16 cellular contexts compared by ENCODE assay signal in genomic region chr20:22795455-22795854, GRCh38.
DNase-seq lines count a peak whose midpoint lies in the region; ATAC-seq and TF ChIP-seq lines count a peak whose summit lies in the region.
"Had no signal": no experiment of that assay in that cellular context is flagged by ENCODE, and none has a peak within 500 bp of the region (broad histone marks: within the 10 kb centered on the region; RNA-seq: fewer than 3 reads in every experiment).

No MANE protein-coding gene starts in this region.

- H3K14ac ChIP-seq in trophoblast cell (ENCODE audit: low read length), result peak overlapping the region; percentile 54

- peak overlapping the region; percentile 78 for H4K91ac ChIP-seq in trophoblast cell (ENCODE audit: low read depth, low read length)

- H3K9me3 Mint-ChIP-seq in endothelial cell (ENCODE audit: unreplicated experiment), result no peaks in the 10 kb centered on the region
- H3K9me3 Mint-ChIP-seq: activated CD8-positive, alpha-beta T cell treated with anti-CD3 and anti-CD28 coated beads for 36 hours had no signal

- H3K36me3 Mint-ChIP-seq in endothelial cell (ENCODE audit: low read depth, unreplicated experiment), result no peaks in the 10 kb centered on the region
- H3K36me3 Mint-ChIP-seq: stimulated activated memory B cell treated with anti-CD40 and anti-IgM and Interleukin-4, amounts not matched to agents 10 μg/mL and 1 μg/mL and 100 μg/mL, for 72 hours had no signal

- peaks cover 8% of the 10 kb centered on the region for H3K79me1 ChIP-seq in trophoblast cell (ENCODE audit: low read length)

- H2AFZ ChIP-seq in fibroblast of lung (ENCODE audit: low read length), result peak overlapping the region; percentile 22
- no peak overlapping the region for H2AFZ ChIP-seq in trophoblast cell (ENCODE audit: insufficient read depth, low read length, poor library complexity)

- no peak for DNase-seq in left ventricle myocardium inferior
- no peak for DNase-seq in cardiac septum (ENCODE audit: low spot score)
- no peak for DNase-seq in fibroblast of lung (ENCODE audit: low read depth in 2 of 2)
- DNase-seq in trophoblast cell, result no peak
- DNase-seq in GDM1 (lab: John Stamatoyannopoulos, UW), result no peak
- DNase-seq in HPDE6-E6E7 (ENCODE audit: extremely low spot score), result no peak
- no peak for DNase-seq in endothelial cell (ENCODE audit: low spot score)
- DNase-seq: activated CD8-positive, alpha-beta T cell treated with anti-CD3 and anti-CD28 coated beads for 36 hours; Kasumi-1; NCI-H146; NCI-H524 treated with DMSO at 0.1 percent for 48 hours; stimulated activated CD4-positive, alpha-beta T cell treated with anti-CD3 and anti-CD28 coated beads, Interleukin-4, amount 100 ng/mL, for 4 hours had no signal

- no peaks in the 10 kb centered on the region for H3K79me2 ChIP-seq in fibroblast of lung (ENCODE audit: control insufficient read depth, insufficient read depth, low read length)
- no peaks in the 10 kb centered on the region for H3K79me2 ChIP-seq in trophoblast cell (ENCODE audit: control insufficient read depth, insufficient read depth, low read length, poor library complexity)

- no peak overlapping the region for H3K4me3 Mint-ChIP-seq in endothelial cell (ENCODE audit: unreplicated experiment)
- H3K4me3 Mint-ChIP-seq: activated CD8-positive, alpha-beta T cell treated with anti-CD3 and anti-CD28 coated beads for 36 hours; stimulated activated memory B cell treated with anti-CD40 and anti-IgM and Interleukin-4, amounts not matched to agents 10 μg/mL and 1 μg/mL and 100 μg/mL, for 72 hours had no signal

- H3K9me3 ChIP-seq in left ventricle myocardium inferior (replicated peaks), result no peaks in the 10 kb centered on the region
- no peaks in the 10 kb centered on the region for H3K9me3 ChIP-seq in fibroblast of lung (ENCODE audit: control insufficient read depth, insufficient read depth, low read depth, low read length)
- H3K9me3 ChIP-seq in trophoblast cell (ENCODE audit: insufficient read depth, low read depth, low read length), result no peaks in the 10 kb centered on the region
- H3K9me3 ChIP-seq: HAP-1 had no signal

- H2AK5ac ChIP-seq in trophoblast cell (ENCODE audit: low read length), result peak overlapping the region; percentile 4

- ATAC-seq in GM18502 (IDR thresholded peaks at IDR 0.05; ENCODE audit: poor library complexity, unreplicated experiment), result no peak
- ATAC-seq: activated CD8-positive, alpha-beta T cell treated with anti-CD3 and anti-CD28 coated beads for 36 hours; stimulated activated memory B cell treated with anti-CD40 and anti-IgM and Interleukin-4, amounts not matched to agents 10 μg/mL and 1 μg/mL and 100 μg/mL, for 72 hours had no signal

- H3K4me3 ChIP-seq in left ventricle myocardium inferior (no peak overlapping the region), fibroblast of lung (replicated peaks in 1 of 4; ENCODE audit: control extremely low read depth in 1 of 4, insufficient read depth in 1 of 4, low read depth in 3 of 4, low read length in 4 of 4) (no peak overlapping the region), trophoblast cell (ENCODE audit: low read depth, low read length) (no peak overlapping the region)
- H3K4me3 ChIP-seq: HAP-1 had no signal

- H3K27ac ChIP-seq in left ventricle myocardium inferior (replicated peaks), result peak overlapping the region; percentile 73
- peak overlapping the region; percentile 65 for H3K27ac ChIP-seq in fibroblast of lung (ENCODE audit: insufficient read depth, low read length)
- H3K27ac ChIP-seq in trophoblast cell (ENCODE audit: low read depth, low read length), result peak overlapping the region; percentile 67
- H3K27ac ChIP-seq: HL-60 had no signal

- H4K20me1 ChIP-seq in fibroblast of lung (ENCODE audit: control insufficient read depth, extremely low read depth, insufficient read depth, low read length), result no peaks in the 10 kb centered on the region

- peak overlapping the region; percentile 44 for H2BK5ac ChIP-seq in trophoblast cell (ENCODE audit: low read depth, low read length, poor library complexity)

- peaks cover 1% of the 10 kb centered on the region for H3K27me3 Mint-ChIP-seq in endothelial cell (ENCODE audit: unreplicated experiment)
- H3K27me3 Mint-ChIP-seq: stimulated activated memory B cell treated with anti-CD40 and anti-IgM and Interleukin-4, amounts not matched to agents 10 μg/mL and 1 μg/mL and 100 μg/mL, for 72 hours had no signal

- no peaks in the 10 kb centered on the region for H3K36me3 ChIP-seq in left ventricle myocardium inferior
- no peaks in the 10 kb centered on the region for H3K36me3 ChIP-seq in fibroblast of lung (ENCODE audit: control insufficient read depth, insufficient read depth, low read length)
- H3K36me3 ChIP-seq in trophoblast cell (ENCODE audit: control insufficient read depth in 1 of 2, insufficient read depth in 2 of 2, low read length in 2 of 2), result no peaks in the 10 kb centered on the region
- H3K36me3 ChIP-seq: HAP-1 had no signal

- H3K4me1 Mint-ChIP-seq in endothelial cell (ENCODE audit: unreplicated experiment), result peaks cover 4% of the 10 kb centered on the region
- H3K4me1 Mint-ChIP-seq: stimulated activated memory B cell treated with anti-CD40 and anti-IgM and Interleukin-4, amounts not matched to agents 10 μg/mL and 1 μg/mL and 100 μg/mL, for 72 hours had no signal

- peak overlapping the region; percentile 36 for H2BK120ac ChIP-seq in trophoblast cell (ENCODE audit: insufficient read depth, low read length, poor library complexity)

- no CpG with 5 or more reads among the region's 5 CpGs for WGBS in trophoblast cell (ENCODE audit: extremely low coverage, insufficient coverage, insufficient read length)

- no peak overlapping the region for H3K4ac ChIP-seq in trophoblast cell (ENCODE audit: low read depth, low read length)

- H3K27ac Mint-ChIP-seq in endothelial cell (ENCODE audit: unreplicated experiment), result no peak overlapping the region
- H3K27ac Mint-ChIP-seq: activated CD8-positive, alpha-beta T cell treated with anti-CD3 and anti-CD28 coated beads for 36 hours; stimulated activated memory B cell treated with anti-CD40 and anti-IgM and Interleukin-4, amounts not matched to agents 10 μg/mL and 1 μg/mL and 100 μg/mL, for 72 hours had no signal

- H4K8ac ChIP-seq in trophoblast cell (ENCODE audit: low read depth, low read length), result no peak overlapping the region

- H3K23ac ChIP-seq in trophoblast cell (ENCODE audit: low read length), result no peak overlapping the region

- peak overlapping the region; percentile 19 for H2BK12ac ChIP-seq in trophoblast cell (ENCODE audit: low read length)

- H3K9ac ChIP-seq in fibroblast of lung (ENCODE audit: insufficient read depth, low read length), result no peak overlapping the region
- H3K9ac ChIP-seq in trophoblast cell (ENCODE audit: low read length), result no peak overlapping the region

- no peak overlapping the region for H4K12ac ChIP-seq in trophoblast cell (ENCODE audit: low read depth, low read length)

- H3K4me1 ChIP-seq in left ventricle myocardium inferior (peaks cover 46% of the 10 kb centered on the region), fibroblast of lung (ENCODE audit: control insufficient read depth, extremely low read depth, insufficient read depth, low read length) (peaks cover 14% of the 10 kb centered on the region), trophoblast cell (ENCODE audit: control insufficient read depth in 1 of 2, insufficient read depth in 2 of 2, low read length in 2 of 2) (peaks cover 7 to 9% of the 10 kb centered on the region in 2 experiments)
- H3K4me1 ChIP-seq: HAP-1 had no signal

- peak overlapping the region; percentile 20 for H3K18ac ChIP-seq in trophoblast cell (ENCODE audit: low read length)

- H3K4me2 ChIP-seq in fibroblast of lung (ENCODE audit: extremely low read depth, insufficient read depth, low read length) (peak overlapping the region; percentile 1), trophoblast cell (ENCODE audit: low read length) (no peak overlapping the region)

- intact Hi-C loops in left ventricle myocardium inferior (cut with micrococcal nuclease), result no loop called here
- intact Hi-C loops in cardiac septum (cut with DNase I), result loop anchor here (10.0 kb wide), 1 partner anchor 269 kb away; no protein-coding TSS in a partner anchor

- TF ChIP-seq CTCF in left ventricle myocardium inferior (IDR thresholded peaks at IDR 0.05; ENCODE audit: borderline replicate concordance), result no peak
- TF ChIP-seq CTCF in fibroblast of lung (conservative IDR thresholded peaks at IDR 0.05 in 1 of 2, IDR thresholded peaks at IDR 0.05 in 1 of 2; ENCODE audit: low read depth in 1 of 2, low read length in 2 of 2), result no peak
- TF ChIP-seq CTCF in endothelial cell (IDR thresholded peaks at IDR 0.05; ENCODE audit: unreplicated experiment), result no peak

- H3K27me3 ChIP-seq in left ventricle myocardium inferior (ENCODE audit: low read depth) (peaks cover 2% of the 10 kb centered on the region), fibroblast of lung (ENCODE audit: control insufficient read depth, insufficient read depth, low read length) (no peaks in the 10 kb centered on the region), trophoblast cell (ENCODE audit: insufficient read depth, low read length) (no peaks in the 10 kb centered on the region)
